Comparison of ENCODE assay signal across 8 cellular contexts in the genomic region with DNA sequence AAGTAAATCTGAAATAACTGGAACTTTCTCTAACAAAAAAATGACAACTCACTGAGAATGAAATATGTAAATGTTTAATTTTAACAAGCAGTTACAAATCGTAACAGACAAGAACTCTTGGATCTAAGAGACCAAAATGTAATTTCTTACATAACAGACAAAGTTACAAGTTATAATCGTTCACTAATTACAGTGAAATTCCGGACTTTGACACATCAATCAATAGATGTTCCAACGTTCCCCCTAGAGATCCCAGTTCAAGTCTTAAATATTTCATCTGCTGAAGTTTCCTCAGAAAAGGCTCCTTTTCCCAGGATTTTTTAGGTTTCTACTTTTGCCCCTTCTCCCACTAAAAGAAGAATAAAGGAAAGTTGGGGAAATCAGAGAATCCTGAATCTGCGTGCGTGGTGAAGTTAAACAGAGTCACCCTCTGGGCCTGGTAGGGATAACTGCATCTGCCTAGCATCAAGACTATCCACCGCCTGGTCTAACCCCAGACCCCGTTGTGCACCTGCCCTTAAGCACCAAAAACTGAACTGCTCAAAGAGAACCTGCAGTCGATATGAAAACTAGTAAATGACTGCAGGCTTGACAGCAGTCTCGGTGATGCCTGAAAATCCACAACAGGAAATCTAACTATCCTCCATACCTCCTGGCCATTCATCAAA. TPM values are rescaled to one million over a fixed set of nuclear protein-coding genes. Genes with fewer than 3 reads are reported as not detected.
DNase-seq lines count a peak whose midpoint lies in the region; ATAC-seq and TF ChIP-seq lines count a peak whose summit lies in the region.

No MANE protein-coding gene starts in this region.

- peak overlapping the region; percentile 87 for H3K9ac ChIP-seq in mammary epithelial cell (ENCODE audit: insufficient read depth, low read length)

- H3K9me3 Mint-ChIP-seq in memory B cell = no peaks in the 10 kb centered on the region

- H3K9me3 ChIP-seq in OCI-LY7 (ENCODE audit: low read length) (no peaks in the 10 kb centered on the region), mammary epithelial cell (replicated peaks; ENCODE audit: insufficient read depth, low read length) (no peaks in the 10 kb centered on the region), tibial nerve (no peaks in the 10 kb centered on the region)

- dilution Hi-C loops in mammary epithelial cell (cut with HindIII; ENCODE audit: low sequenced_read_pairs) = no loop called here

- peak overlapping the region; percentile 6; the same call in 1 of the 2 replicates for H2AFZ ChIP-seq in OCI-LY7 (ENCODE audit: low read length)
- H2AFZ ChIP-seq in mammary epithelial cell (ENCODE audit: low read depth, low read length) = peak overlapping the region; percentile 93

- intact Hi-C loops in OCI-LY7 (cut with micrococcal nuclease; ENCODE audit: unreplicated experiment) = loop anchor here (1.0 to 10.0 kb wide), 8 partner anchors 88 to 967 kb away; partner anchors contain the start of genes CENPU and ING2
- intact Hi-C loops in mammary epithelial cell (cut with micrococcal nuclease) = loop anchor here (5.0 kb wide), 1 partner anchor 175 kb away; the partner anchor contains the start of genes CASP3 and PRIMPOL

- no peaks in the 10 kb centered on the region for H3K9me2 ChIP-seq in OCI-LY7 (ENCODE audit: insufficient read depth, low read length)

- H3K4me1 ChIP-seq in OCI-LY7 (ENCODE audit: insufficient read depth, low read length, poor library complexity, severe bottlenecking) (peaks cover 50% of the 10 kb centered on the region), mammary epithelial cell (ENCODE audit: insufficient read depth, low read length) (peaks cover 11% of the 10 kb centered on the region), tibial nerve (peaks cover 0 to 72% (median 42%) of the 10 kb centered on the region in 4 donors)

- H3K27me3 ChIP-seq in GM06990 (replicated peaks; ENCODE audit: control insufficient read depth, insufficient read depth, low read length) (no peaks in the 10 kb centered on the region), mammary epithelial cell (ENCODE audit: insufficient read depth, low read length) (no peaks in the 10 kb centered on the region), tibial nerve (no peaks in the 10 kb centered on the region)

- H3K4me2 ChIP-seq in OCI-LY7 (ENCODE audit: low read length) (peak overlapping the region; percentile 74), mammary epithelial cell (ENCODE audit: insufficient read depth, low read depth, low read length) (peak overlapping the region; percentile 99)

- no peak for DNase-seq in GM06990 (ENCODE audit: extremely low read depth, insufficient read length)
- DNase-seq in OCI-LY7 (ENCODE audit: low spot score) = peak; percentile 84
- no peak for DNase-seq in mammary epithelial cell
- DNase-seq in memory B cell (ENCODE audit: low spot score in 2 of 2) = no peak
- no peak for DNase-seq in tibial nerve (ENCODE audit: low spot score in 2 of 2)
- no peak for DNase-seq in COLO829 (ENCODE audit: low spot score)

- H3K79me2 ChIP-seq in OCI-LY7 (ENCODE audit: insufficient read depth, low read depth, low read length) (peaks cover 82% of the 10 kb centered on the region), mammary epithelial cell (ENCODE audit: insufficient read depth, low read length) (peaks cover 92% of the 10 kb centered on the region)

- in situ Hi-C loops in mammary epithelial cell (cut with MboI; ENCODE audit: low sequenced_read_pairs in 2 of 2) = loop anchor here in 1 of 2 donors (5.0 kb wide), 1 partner anchor 55 kb away; no protein-coding TSS in a partner anchor

- no peaks in the 10 kb centered on the region for H3K27me3 Mint-ChIP-seq in memory B cell

- peak overlapping the region; percentile 82 for H3K27ac Mint-ChIP-seq in memory B cell

- no peak for TF ChIP-seq EP300 in tibial nerve (IDR thresholded peaks at IDR 0.05)

- H3K27ac ChIP-seq in 22Rv1 (peak overlapping the region; percentile 78; the same call in 1 of the 2 replicates), OCI-LY7 (ENCODE audit: low read depth, low read length, poor library complexity, severe bottlenecking) (peak overlapping the region; percentile 70), mammary epithelial cell (ENCODE audit: insufficient read depth, low read depth, low read length) (peak overlapping the region; percentile 96), tibial nerve (peak overlapping the region; percentile 87 to 100 (median 99))

- H3K4me3 Mint-ChIP-seq in memory B cell = peak overlapping the region; percentile 88

- ATAC-seq in memory B cell (ENCODE audit: low read depth) = no peak
- no peak for ATAC-seq in GM21515 (IDR thresholded peaks at IDR 0.05; ENCODE audit: unreplicated experiment)

- TF ChIP-seq CTCF in 22Rv1 (IDR thresholded peaks at IDR 0.05) (no peak), GM06990 (IDR thresholded peaks at IDR 0.05; ENCODE audit: insufficient read depth, low read length, poor library complexity, severe bottlenecking) (no peak), OCI-LY7 (conservative IDR thresholded peaks at IDR 0.05; ENCODE audit: low read length) (peak; percentile 45; the same call in 1 of the 2 replicates), mammary epithelial cell (conservative IDR thresholded peaks at IDR 0.05 in 1 of 2, IDR thresholded peaks at IDR 0.05 in 1 of 2; ENCODE audit: extremely low read depth in 1 of 2, insufficient read depth in 1 of 2, low read depth in 1 of 2, low read length in 2 of 2) (no peak), tibial nerve (IDR thresholded peaks at IDR 0.05) (no peak)

- WGBS in mammary epithelial cell (ENCODE audit: low coverage, missing lambda C conversion rate) = 8% methylated on average over 10 of the region's 10 CpGs
- WGBS in tibial nerve, 2 donors = 13 to 14% methylated on average over 10 of the region's 10 CpGs

- POLR2A ChIA-PET in OCI-LY7 (lab: Charles Lee) = interaction anchor here (0.9 kb wide), 1 partner anchor 63 kb away, joined by 3 read pairs; no protein-coding TSS in a partner anchor

- H3K4me3 ChIP-seq in GM06990 (replicated peaks; ENCODE audit: low read depth, low read length) (peak overlapping the region; percentile 79), OCI-LY7 (ENCODE audit: low read depth, low read length, poor library complexity, severe bottlenecking) (peak overlapping the region; percentile 89), mammary epithelial cell (replicated peaks in 1 of 3; ENCODE audit: insufficient read depth in 1 of 3, low read depth in 2 of 3, low read length in 3 of 3) (peak overlapping the region; percentile 88 to 94 (median 90)), tibial nerve (peak overlapping the region; percentile 75 to 97 (median 91))

- H3K36me3 ChIP-seq in GM06990 (ENCODE audit: control insufficient read depth, insufficient read depth, low read length) (no peaks in the 10 kb centered on the region), OCI-LY7 (ENCODE audit: insufficient read depth, low read length) (peaks cover 5% of the 10 kb centered on the region; the same call in 1 of the 2 replicates), mammary epithelial cell (ENCODE audit: insufficient read depth, low read length) (no peaks in the 10 kb centered on the region), tibial nerve (no peaks in the 10 kb centered on the region)

- peaks cover 11% of the 10 kb centered on the region for H3K36me3 Mint-ChIP-seq in memory B cell

- BruUV-seq in OCI-LY7 (replicated peaks; lab: Mats Ljungman, UMichigan) = no TSS peak
- TSS peak; percentile 16 for BruUV-seq in mammary epithelial cell (replicated peaks; lab: Mats Ljungman, UMichigan)

- peaks cover 45% of the 10 kb centered on the region for H3K4me1 Mint-ChIP-seq in memory B cell

- TF ChIP-seq POLR2A in tibial nerve (IDR thresholded peaks at IDR 0.05) = no peak

- H4K20me1 ChIP-seq in OCI-LY7 (ENCODE audit: insufficient read depth, low read length) = peaks cover 18% of the 10 kb centered on the region; the same call in 1 of the 2 replicates
- no peaks in the 10 kb centered on the region for H4K20me1 ChIP-seq in mammary epithelial cell (ENCODE audit: insufficient read depth, low read length)

- CTCF ChIA-PET in OCI-LY7 (lab: Charles Lee; ENCODE audit: unreplicated experiment) (interaction anchor here (1.0 kb wide), 1 partner anchor 187 kb away, joined by 3 read pairs; no protein-coding TSS in a partner anchor), mammary epithelial cell (lab: Charles Lee; ENCODE audit: low non-redundant PET) (no interaction called here)

RNA-seq across cellular contexts. Expression of gene IRF2, which starts 2.3 kb away (rescaled TPM):
- 29.7 and 32.3 TPM in 2 replicates for total RNA-seq in OCI-LY7 (2014; rRNA removed; shearing (Covaris generic))
- total RNA-seq in OCI-LY7 (2022) = 31.8 and 37.8 TPM in 2 replicates
- 10 to 100 TPM; 22.0 to 23.3 TPM for total RNA-seq in mammary epithelial cell
- 24.1 TPM for polyA plus RNA-seq in mammary epithelial cell
- polyA minus RNA-seq in mammary epithelial cell = 31.3 TPM
- 10 to 100 TPM; 23.7 to 36.8 (median 30.4) TPM for total RNA-seq in tibial nerve
